In the genomic region with DNA sequence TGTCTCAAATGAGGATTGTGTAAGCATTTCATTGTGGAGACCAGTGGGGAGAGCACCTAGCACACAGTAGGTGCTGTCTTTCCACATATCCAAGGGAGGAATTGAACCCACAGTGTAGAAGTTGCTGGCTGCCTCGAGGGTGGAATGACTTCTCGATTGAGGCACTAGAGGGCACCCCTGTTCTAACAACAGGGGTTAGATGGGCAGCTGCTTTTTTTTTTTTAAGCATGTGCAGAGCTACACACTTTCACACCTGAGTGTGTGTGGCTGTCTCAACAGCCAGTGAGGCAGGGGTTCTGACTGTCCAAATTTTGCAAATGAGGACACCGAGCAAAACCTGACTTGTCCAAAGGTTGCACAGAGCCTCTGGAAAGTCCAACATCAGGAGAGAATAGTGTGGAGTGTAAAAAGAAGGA, we compare ENCODE assay signal across 8 cellular contexts.
DNase-seq lines count a peak whose midpoint lies in the region; ATAC-seq lines count a peak whose summit lies in the region.

No MANE protein-coding gene starts in this region.

- DNase-seq in COLO668 (lab: John Stamatoyannopoulos, UW; ENCODE audit: unreplicated experiment) (peak; percentile 58), H7 (peak; percentile 84), SW480 (ENCODE audit: low spot score) (peak; percentile 41), mucosa of gallbladder (ENCODE audit: low spot score) (peak; percentile 30), superior temporal gyrus (ENCODE audit: extremely low spot score) (no peak)
- peak; percentile 32 for DNase-seq in central memory CD4-positive, alpha-beta T cell

- no peak overlapping the region for H3K4me3 ChIP-seq in H7 (ENCODE audit: insufficient read depth, low read depth, low read length)

- no peaks in the 10 kb centered on the region for H3K27me3 ChIP-seq in H7 (ENCODE audit: control insufficient read depth, insufficient read depth, low read length)

- ATAC-seq in HG03457 (IDR thresholded peaks at IDR 0.05; ENCODE audit: unreplicated experiment): no peak
- no peak for ATAC-seq in HG03354 (IDR thresholded peaks at IDR 0.05; ENCODE audit: poor library complexity, severe bottlenecking, unreplicated experiment)

- H3K36me3 ChIP-seq in H7 (replicated peaks; ENCODE audit: control insufficient read depth, insufficient read depth, low read length): no peaks in the 10 kb centered on the region
